Comparison of ENCODE assay signal across 1 cellular context in genomic region chr14:67749341-67750110, GRCh38.
TF ChIP-seq lines count a peak whose summit lies in the region.

No MANE protein-coding gene starts in this region.

TF ChIP-seq in SK-N-SH, 30 proteins besides CTCF, POLR2A, EP300 and RAD21 (continued from another document):
- no peak for TF ChIP-seq USF2 (IDR thresholded peaks at IDR 0.05; ENCODE audit: borderline replicate concordance, low read depth, low read length)
- TF ChIP-seq TAF1 (IDR thresholded peaks at IDR 0.05; ENCODE audit: borderline replicate concordance, low read depth, low read length): no peak
- TF ChIP-seq FOSL2 (IDR thresholded peaks at IDR 0.05; ENCODE audit: borderline replicate concordance, low read depth): no peak
- TF ChIP-seq RCOR1 (IDR thresholded peaks at IDR 0.05; ENCODE audit: low read length): no peak
- TF ChIP-seq TCF12 (IDR thresholded peaks at IDR 0.05): no peak
